Comparison of ENCODE assay signal across 7 cellular contexts in genomic region chr16:29816694-29817441, GRCh38. TPM values are rescaled to one million over a fixed set of nuclear protein-coding genes. Genes with fewer than 3 reads are reported as not detected.
A peak's percentile ranks its signal among the peaks of the same experiment; 100 is the strongest.
DNase-seq lines count a peak whose midpoint lies in the region; TF ChIP-seq lines count a peak whose summit lies in the region.

No MANE protein-coding gene starts in this region.

- H3K36me3 ChIP-seq in HAP-1 (replicated peaks) (peaks cover 36% of the 10 kb centered on the region), mesodermal cell (ENCODE audit: control insufficient read depth, insufficient read depth, low read length) (peaks cover 25% of the 10 kb centered on the region), testis (ENCODE audit: low read depth, missing control alignments) (no peaks in the 10 kb centered on the region)

- no peak for TF ChIP-seq POLR2A in testis (IDR thresholded peaks at IDR 0.05)

- peak; percentile 50 for DNase-seq in GM10266 (ENCODE audit: extremely low spot score)
- peak; percentile 57 to 78 for DNase-seq in HAP-1 (ENCODE audit: low spot score in 2 of 2)
- DNase-seq in NCI-H146 (lab: John Stamatoyannopoulos, UW): peak; percentile 83
- peak; percentile 16 for DNase-seq in activated CD4-positive, CD25-positive, alpha-beta regulatory T cell treated with anti-CD3 and anti-CD28 coated beads, Interleukin-2, amount 50 U/mL, for 16 hours (ENCODE audit: low read depth, low spot score)
- peak; percentile 28 for DNase-seq in effector CD8-positive, alpha-beta T cell (lab: John Stamatoyannopoulos, UW)
- peak; percentile 72 for DNase-seq in testis

- H3K4me1 ChIP-seq in HAP-1: peaks cover 27% of the 10 kb centered on the region
- H3K4me1 ChIP-seq in mesodermal cell (ENCODE audit: control insufficient read depth, insufficient read depth, low read length, poor library complexity, severe bottlenecking): peaks cover 36% of the 10 kb centered on the region
- H3K4me1 ChIP-seq in testis: peaks cover 53% of the 10 kb centered on the region

- H3K27me3 ChIP-seq in HAP-1 (ENCODE audit: low read depth): no peaks in the 10 kb centered on the region
- H3K27me3 ChIP-seq in testis: no peaks in the 10 kb centered on the region

- no peaks in the 10 kb centered on the region for H3K9me3 ChIP-seq in HAP-1
- no peaks in the 10 kb centered on the region for H3K9me3 ChIP-seq in mesodermal cell (ENCODE audit: control insufficient read depth, low read length)
- no peaks in the 10 kb centered on the region for H3K9me3 ChIP-seq in testis

- in situ Hi-C loops in HAP-1 (cut with MboI; ENCODE audit: low sequenced_read_pairs): no loop called here

- TF ChIP-seq CTCF in GM10266 (IDR thresholded peaks at IDR 0.05; ENCODE audit: control insufficient read depth, insufficient read depth, low read depth, missing control alignments) (peak; percentile 13), testis (IDR thresholded peaks at IDR 0.05) (no peak)

- peak overlapping the region; percentile 69 for H3K4me3 ChIP-seq in HAP-1
- peak overlapping the region; percentile 81 for H3K4me3 ChIP-seq in mesodermal cell (ENCODE audit: extremely low read depth, insufficient read depth, low read length, poor library complexity, severe bottlenecking)
- H3K4me3 ChIP-seq in testis: peak overlapping the region; percentile 75 to 78

- intact Hi-C loops in testis (cut with DNase I; ENCODE audit: low total_unique reads): no loop called here

- 1 to 6% methylated on average over 23 to 24 of the region's 37 CpGs for WGBS in mesodermal cell (ENCODE audit: insufficient coverage in 2 of 2), 2 experiments
- 3 to 5% methylated on average over 29 to 37 of the region's 37 CpGs for WGBS in testis, 2 donors

- H3K27ac ChIP-seq in mesodermal cell (ENCODE audit: low read depth, low read length, severe bottlenecking) (peak overlapping the region; percentile 75), testis (peak overlapping the region; percentile 91 to 98)

RNA-seq across cellular contexts. Expression of gene PAGR1, which starts 0.9 kb away (rescaled TPM):
- polyA plus RNA-seq in mesodermal cell (2013, experiment 1 of 2): 50.1 TPM
- 40.6 TPM for polyA plus RNA-seq in mesodermal cell (2013, experiment 2 of 2)
- total RNA-seq in testis: 10 to 100 TPM; 53.0 to 68.4 TPM
- 36.1 TPM for polyA plus RNA-seq in testis (ENCODE audit: insufficient read depth, low read depth, low replicate concordance)

RNA-seq across cellular contexts. Expression of gene MVP, which starts 3.4 kb away (rescaled TPM):
- polyA plus RNA-seq in mesodermal cell (2013, experiment 1 of 2): 6.5 TPM
- 6.7 TPM for polyA plus RNA-seq in mesodermal cell (2013, experiment 2 of 2)
- 100 to 1,000 TPM; 147 to 224 TPM for total RNA-seq in testis
- polyA plus RNA-seq in testis (ENCODE audit: insufficient read depth, low read depth, low replicate concordance): 119 TPM

RNA-seq across cellular contexts. Expression of gene PRRT2, which starts 4.9 kb away (rescaled TPM):
- 32.8 TPM for polyA plus RNA-seq in mesodermal cell (2013, experiment 1 of 2)
- polyA plus RNA-seq in mesodermal cell (2013, experiment 2 of 2): 25.6 TPM
- 10 to 100 TPM; 13.3 to 18.0 TPM for total RNA-seq in testis
- 8.0 TPM for polyA plus RNA-seq in testis (ENCODE audit: insufficient read depth, low read depth, low replicate concordance)

RNA-seq across cellular contexts. Expression of gene MAZ, which starts 10.5 kb away (rescaled TPM):
- polyA plus RNA-seq in mesodermal cell (2013, experiment 1 of 2): 311 TPM
- 290 TPM for polyA plus RNA-seq in mesodermal cell (2013, experiment 2 of 2)
- total RNA-seq in testis: 100 to 1,000 TPM; 173 to 186 TPM
- polyA plus RNA-seq in testis (ENCODE audit: insufficient read depth, low read depth, low replicate concordance): 217 TPM

RNA-seq across cellular contexts. Expression of gene KIF22, which starts 26.3 kb away (rescaled TPM):
- polyA plus RNA-seq in mesodermal cell (2013, experiment 1 of 2): 88.2 TPM
- 82.6 TPM for polyA plus RNA-seq in mesodermal cell (2013, experiment 2 of 2)
- total RNA-seq in testis: 10 to 100 TPM; 79.8 to 85.1 TPM
- 69.6 TPM for polyA plus RNA-seq in testis (ENCODE audit: insufficient read depth, low read depth, low replicate concordance)

Comparison
In these comparisons a context has a peak if more than half of its experiments do, and no peak if none do; other contexts are left out.
1. Peak in every context shown above with its lines: DNase-seq, H3K4me3 ChIP-seq and H3K27ac ChIP-seq.
2. DNase-seq: peak in every context shown above with its lines; median percentile 83 in NCI-H146; 72 in testis; 68 in HAP-1; 50 in GM10266; 28 in effector CD8-positive, alpha-beta T cell; 16 in activated CD4-positive, CD25-positive, alpha-beta regulatory T cell treated with anti-CD3 and anti-CD28 coated beads, Interleukin-2, amount 50 U/mL, for 16 hours.